ENCODE assay signal across 8 cellular contexts in genomic region chr10:103915794-103916193, GRCh38. TPM values are rescaled to one million over a fixed set of nuclear protein-coding genes. Genes with fewer than 3 reads are reported as not detected.
A peak's percentile ranks its signal among the peaks of the same experiment; 100 is the strongest.
DNase-seq lines count a peak whose midpoint lies in the region; ATAC-seq and TF ChIP-seq lines count a peak whose summit lies in the region.

No MANE protein-coding gene starts in this region.

- no peak for TF ChIP-seq POLR2A in ovary (IDR thresholded peaks at IDR 0.05)

- intact Hi-C loops in ovary (cut with DNase I): no loop called here

- peaks cover 8% of the 10 kb centered on the region for H3K4me1 ChIP-seq in ovary (ENCODE audit: insufficient read depth)

- no peak for ATAC-seq in natural killer cell treated with Interleukin-12 subunit alpha and Interleukin-12 subunit beta and Interleukin-15 and Interleukin-18, amount 100 ng/mL, for 72 hours
- no peak for ATAC-seq in GM21717 (IDR thresholded peaks at IDR 0.05; ENCODE audit: unreplicated experiment)

- DNase-seq in CMK (ENCODE audit: low read depth) (peak; percentile 62), HT1080 (ENCODE audit: low read depth) (peak; percentile 62), DMS79 (lab: John Stamatoyannopoulos, UW) (no peak), ovary (no peak), NCI-H82 treated with DMSO at 0.1 percent for 48 hours (lab: John Stamatoyannopoulos, UW; ENCODE audit: unreplicated experiment) (no peak)
- DNase-seq in natural killer cell treated with Interleukin-12 subunit alpha and Interleukin-12 subunit beta and Interleukin-15 and Interleukin-18, amount 100 ng/mL, for 72 hours (ENCODE audit: low spot score): peak; percentile 74

- H3K4me3 Mint-ChIP-seq in brain: peak overlapping the region; percentile 93 to 98 (median 97)
- H3K4me3 Mint-ChIP-seq in natural killer cell treated with Interleukin-12 subunit alpha and Interleukin-12 subunit beta and Interleukin-15 and Interleukin-18, amount 100 ng/mL, for 72 hours: peak overlapping the region; percentile 97

- H3K27me3 Mint-ChIP-seq in brain: no peaks in the 10 kb centered on the region
- no peaks in the 10 kb centered on the region for H3K27me3 Mint-ChIP-seq in natural killer cell treated with Interleukin-12 subunit alpha and Interleukin-12 subunit beta and Interleukin-15 and Interleukin-18, amount 100 ng/mL, for 72 hours

- no peak for TF ChIP-seq EP300 in ovary (IDR thresholded peaks at IDR 0.05)

- no peak for TF ChIP-seq CTCF in brain (conservative IDR thresholded peaks at IDR 0.05)
- TF ChIP-seq CTCF in ovary (IDR thresholded peaks at IDR 0.05): no peak

- peaks cover 17% of the 10 kb centered on the region for H3K36me3 Mint-ChIP-seq in brain
- H3K36me3 Mint-ChIP-seq in natural killer cell treated with Interleukin-12 subunit alpha and Interleukin-12 subunit beta and Interleukin-15 and Interleukin-18, amount 100 ng/mL, for 72 hours: no peaks in the 10 kb centered on the region

- peaks cover 35% of the 10 kb centered on the region for H3K4me1 Mint-ChIP-seq in brain
- H3K4me1 Mint-ChIP-seq in natural killer cell treated with Interleukin-12 subunit alpha and Interleukin-12 subunit beta and Interleukin-15 and Interleukin-18, amount 100 ng/mL, for 72 hours (ENCODE audit: low read depth in 2 of 2): peaks cover 55 to 57% of the 10 kb centered on the region in 2 donors

- H3K27ac ChIP-seq in ovary: peak overlapping the region in 1 of 2 donors; percentile 91

- H3K9me3 Mint-ChIP-seq in brain: peaks cover 0 to 7% (median 3%) of the 10 kb centered on the region in 5 experiments
- H3K9me3 Mint-ChIP-seq in natural killer cell treated with Interleukin-12 subunit alpha and Interleukin-12 subunit beta and Interleukin-15 and Interleukin-18, amount 100 ng/mL, for 72 hours: no peaks in the 10 kb centered on the region

- H3K36me3 ChIP-seq in ovary: no peaks in the 10 kb centered on the region

- whole genome bisulfite sequencing in ovary, 3 donors: 64 to 66% (median 64%) methylated on average over 6 of the region's 6 CpGs

- no peaks in the 10 kb centered on the region for H3K9me3 ChIP-seq in ovary

- H3K27ac Mint-ChIP-seq in brain: peak overlapping the region in 2 of 5 experiments; percentile 47 to 99
- H3K27ac Mint-ChIP-seq in natural killer cell treated with Interleukin-12 subunit alpha and Interleukin-12 subunit beta and Interleukin-15 and Interleukin-18, amount 100 ng/mL, for 72 hours: peak overlapping the region; percentile 96 to 97

- no peaks in the 10 kb centered on the region for H3K27me3 ChIP-seq in ovary

- H3K4me3 ChIP-seq in ovary: no peak overlapping the region

RNA-seq across cellular contexts. Expression of gene STN1, which starts 2.2 kb away (rescaled TPM):
- 31.5 and 35.9 TPM in 2 replicates for total RNA-seq in HT1080 (2014; rRNA removed; shearing (Covaris generic))
- polyA plus RNA-seq in HT1080 (2015; cell fraction: cytosol; rRNA removed): 34.8 and 38.9 TPM in 2 replicates
- polyA plus RNA-seq in HT1080 (2015; cell fraction: nucleus; rRNA removed): 17.8 and 18.0 TPM in 2 replicates
- 16.9 TPM for polyA plus RNA-seq in brain (ENCODE audit: insufficient read depth, low read depth, low replicate concordance)
- 10 to 100 TPM; 11.4 to 14.5 TPM for total RNA-seq in natural killer cell treated with Interleukin-12 subunit alpha and Interleukin-12 subunit beta and Interleukin-15 and Interleukin-18, amount 100 ng/mL, for 72 hours
- total RNA-seq in ovary: 10 to 100 TPM; 13.4 to 19.3 (median 17.3) TPM
- polyA plus RNA-seq in ovary: 10 to 100 TPM; 18.4 to 28.2 TPM

RNA-seq across cellular contexts. Expression of gene SLK, which starts 51.1 kb away (rescaled TPM):
- 31.6 TPM in 2 replicates for total RNA-seq in HT1080 (2014; rRNA removed; shearing (Covaris generic))
- polyA plus RNA-seq in HT1080 (2015; cell fraction: cytosol; rRNA removed): 11.3 and 12.6 TPM in 2 replicates
- 16.0 and 19.8 TPM in 2 replicates for polyA plus RNA-seq in HT1080 (2015; cell fraction: nucleus; rRNA removed)
- 4.3 TPM for polyA plus RNA-seq in brain (ENCODE audit: insufficient read depth, low read depth, low replicate concordance)
- 10 to 100 TPM; 26.3 to 32.1 TPM for total RNA-seq in natural killer cell treated with Interleukin-12 subunit alpha and Interleukin-12 subunit beta and Interleukin-15 and Interleukin-18, amount 100 ng/mL, for 72 hours
- total RNA-seq in ovary: 10 to 100 TPM; 38.8 to 71.5 (median 43.8) TPM
- polyA plus RNA-seq in ovary: 10 to 100 TPM; 19.9 to 23.9 TPM

Comparison
In these comparisons a context has a peak if more than half of its experiments do, and no peak if none do; other contexts are left out.
1. DNase-seq: peak in CMK (single experiment), HT1080 (single experiment) and natural killer cell treated with Interleukin-12 subunit alpha and Interleukin-12 subunit beta and Interleukin-15 and Interleukin-18, amount 100 ng/mL, for 72 hours (single experiment); none in DMS79 (single experiment), ovary (0 of 5) and NCI-H82 treated with DMSO at 0.1 percent for 48 hours (single experiment).